Comparison of ENCODE assay signal across 10 cellular contexts in genomic region chr16:89565256-89565505, GRCh38. TPM values are rescaled to one million over a fixed set of nuclear protein-coding genes. Genes with fewer than 3 reads are reported as not detected.
DNase-seq lines count a peak whose midpoint lies in the region; ATAC-seq and TF ChIP-seq lines count a peak whose summit lies in the region.
"Had no signal": no experiment of that assay in that cellular context is flagged by ENCODE, and none has a peak within 500 bp of the region (broad histone marks: within the 10 kb centered on the region; RNA-seq: fewer than 3 reads in every experiment).

No MANE protein-coding gene starts in this region.

- H3K9me3 ChIP-seq in RWPE2 (ENCODE audit: severe bottlenecking), result no peaks in the 10 kb centered on the region
- no peaks in the 10 kb centered on the region for H3K9me3 ChIP-seq in skeletal muscle tissue (ENCODE audit: control insufficient read depth in 3 of 3, low read length in 3 of 3)
- H3K9me3 ChIP-seq: SJCRH30 had no signal

- peaks cover 46% of the 10 kb centered on the region for H3K36me3 Mint-ChIP-seq in activated CD4-positive, alpha-beta T cell treated with anti-CD3 and anti-CD28 coated beads, Interleukin-2, amount 10 ng/mL, durations not matched to agents 24 days and 14 days (ENCODE audit: low read depth)

- peaks cover 20% of the 10 kb centered on the region for H3K4me1 ChIP-seq in RWPE2 (ENCODE audit: insufficient read depth, poor library complexity, severe bottlenecking)
- H3K4me1 ChIP-seq in skeletal muscle tissue (ENCODE audit: control insufficient read depth in 3 of 3, insufficient read depth in 3 of 3, low read length in 3 of 3), result peaks cover 31 to 51% (median 41%) of the 10 kb centered on the region in 3 donors

- peak; percentile 26 for ATAC-seq in RWPE2 (ENCODE audit: low read depth)
- no peak for ATAC-seq in GM18909 (IDR thresholded peaks at IDR 0.05; ENCODE audit: poor library complexity, unreplicated experiment)

- no peaks in the 10 kb centered on the region for H3K27me3 ChIP-seq in RWPE2 (ENCODE audit: insufficient read depth, poor library complexity, severe bottlenecking)
- H3K27me3 ChIP-seq in skeletal muscle tissue (ENCODE audit: control insufficient read depth in 3 of 3, insufficient read depth in 3 of 3, low read length in 3 of 3), result peaks cover 11 to 15% (median 12%) of the 10 kb centered on the region in 3 donors
- H3K27me3 ChIP-seq: SJCRH30 had no signal

- peak overlapping the region in 2 of 3 donors; percentile 33 to 76 for H3K9ac ChIP-seq in skeletal muscle tissue (ENCODE audit: low read depth in 1 of 3, low read length in 3 of 3)

- no peaks in the 10 kb centered on the region for H3K9me3 Mint-ChIP-seq in activated CD4-positive, alpha-beta T cell treated with anti-CD3 and anti-CD28 coated beads, Interleukin-2, amount 10 ng/mL, durations not matched to agents 24 days and 14 days

- H3K4me1 Mint-ChIP-seq in activated CD4-positive, alpha-beta T cell treated with anti-CD3 and anti-CD28 coated beads, Interleukin-2, amount 10 ng/mL, durations not matched to agents 24 days and 14 days, result peaks cover 38% of the 10 kb centered on the region

- H3K27ac ChIP-seq in RWPE2 (ENCODE audit: poor library complexity, severe bottlenecking) (peak overlapping the region; percentile 85), epithelial cell of prostate (peak overlapping the region; percentile 40), skeletal muscle tissue (ENCODE audit: low read depth, low read length) (no peak overlapping the region)
- H3K27ac ChIP-seq: SJCRH30 had no signal

- no peak for DNase-seq in activated CD4-positive, alpha-beta T cell treated with anti-CD3 and anti-CD28 coated beads, Interleukin-2, amount 10 ng/mL, durations not matched to agents 24 days and 14 days
- no peak for DNase-seq in activated CD4-positive, alpha-beta T cell treated with anti-CD3 and anti-CD28 coated beads for 1 hour
- DNase-seq in RWPE2 (ENCODE audit: low spot score), result peak; percentile 76
- DNase-seq in epithelial cell of prostate (ENCODE audit: low read depth, low spot score), result no peak
- DNase-seq in GM10248 (ENCODE audit: extremely low spot score), result no peak
- DNase-seq in NCI-H1092 (lab: John Stamatoyannopoulos, UW), result no peak

- POLR2A ChIA-PET in GM10248 (lab: Yijun Ruan, JAX), result interaction anchor here (1.0 kb wide), 1 partner anchor 11 kb away, joined by 3 read pairs; no protein-coding TSS in a partner anchor

- H3K27me3 Mint-ChIP-seq in activated CD4-positive, alpha-beta T cell treated with anti-CD3 and anti-CD28 coated beads, Interleukin-2, amount 10 ng/mL, durations not matched to agents 24 days and 14 days, result no peaks in the 10 kb centered on the region

- H3K27ac Mint-ChIP-seq in activated CD4-positive, alpha-beta T cell treated with anti-CD3 and anti-CD28 coated beads, Interleukin-2, amount 10 ng/mL, durations not matched to agents 24 days and 14 days, result peak overlapping the region; percentile 65

- H3K36me3 ChIP-seq in RWPE2 (ENCODE audit: low read depth) (peaks cover 42% of the 10 kb centered on the region), skeletal muscle tissue (ENCODE audit: control insufficient read depth in 3 of 3, insufficient read depth in 3 of 3, low read length in 3 of 3) (peaks cover 33 to 40% (median 34%) of the 10 kb centered on the region in 3 donors)

- H3K4me3 Mint-ChIP-seq in activated CD4-positive, alpha-beta T cell treated with anti-CD3 and anti-CD28 coated beads, Interleukin-2, amount 10 ng/mL, durations not matched to agents 24 days and 14 days, result peak overlapping the region; percentile 67

- CTCF ChIA-PET in GM10248 (lab: Yijun Ruan, JAX), result interaction anchor here (0.8 to 2.8 kb wide), 6 partner anchors 9 to 76 kb away, joined by 3 to 8 read pairs (median 6); partner anchors contain the start of gene CPNE7

- H3K4me3 ChIP-seq in RWPE2 (ENCODE audit: severe bottlenecking) (no peak overlapping the region), skeletal muscle tissue (ENCODE audit: low read length in 3 of 3) (peak overlapping the region in 1 of 3 donors; percentile 14)
- H3K4me3 ChIP-seq: lung, SJCRH30 had no signal

- intact Hi-C loops in activated CD4-positive, alpha-beta T cell treated with anti-CD3 and anti-CD28 coated beads, Interleukin-2, amount 10 ng/mL, durations not matched to agents 24 days and 14 days (cut with micrococcal nuclease), result no loop called here

- no peak for TF ChIP-seq CTCF in RWPE2 (IDR thresholded peaks at IDR 0.05; ENCODE audit: poor library complexity, severe bottlenecking)
- TF ChIP-seq CTCF in GM10248 (IDR thresholded peaks at IDR 0.05; ENCODE audit: control extremely low read depth, extremely low read depth, low read depth, missing control alignments), result no peak

RNA-seq across cellular contexts. Expression of gene RPL13, which starts 4.7 kb away (rescaled TPM):
- total RNA-seq in activated CD4-positive, alpha-beta T cell treated with anti-CD3 and anti-CD28 coated beads, Interleukin-2, amount 10 ng/mL, durations not matched to agents 24 days and 14 days, result 2,234 and 2,296 TPM in 2 replicates
- total RNA-seq in skeletal muscle tissue, result 2,337 TPM

RNA-seq across cellular contexts. Expression of gene CPNE7, which starts 10.4 kb away (rescaled TPM):
- total RNA-seq in activated CD4-positive, alpha-beta T cell treated with anti-CD3 and anti-CD28 coated beads, Interleukin-2, amount 10 ng/mL, durations not matched to agents 24 days and 14 days, result 46.6 and 56.0 TPM in 2 replicates
- total RNA-seq in skeletal muscle tissue, result not detected
- total RNA-seq: SJCRH30 had no signal

RNA-seq across cellular contexts. Expression of gene DPEP1, which starts 48.3 kb away (rescaled TPM):
- total RNA-seq in activated CD4-positive, alpha-beta T cell treated with anti-CD3 and anti-CD28 coated beads, Interleukin-2, amount 10 ng/mL, durations not matched to agents 24 days and 14 days, result not detected in 2 replicates
- total RNA-seq in skeletal muscle tissue, result not detected

RNA-seq across cellular contexts. Expression of gene SPG7, which starts 57.0 kb away (rescaled TPM):
- total RNA-seq in activated CD4-positive, alpha-beta T cell treated with anti-CD3 and anti-CD28 coated beads, Interleukin-2, amount 10 ng/mL, durations not matched to agents 24 days and 14 days, result 109 and 110 TPM in 2 replicates
- total RNA-seq in skeletal muscle tissue, result 83.0 TPM

Comparison
In these comparisons a context has a peak if more than half of its experiments do, and no peak if none do; other contexts are left out.
1. RNA of gene CPNE7, which starts 10.4 kb away (total RNA-seq): 46.6 to 56.0 TPM in activated CD4-positive, alpha-beta T cell treated with anti-CD3 and anti-CD28 coated beads, Interleukin-2, amount 10 ng/mL, durations not matched to agents 24 days and 14 days; not detected in skeletal muscle tissue (single experiment); every median in the first group is over 10 times any median in the second.